1 cellular context compared by ENCODE assay signal in genomic region chr1:29500651-29501050, GRCh38.
TF ChIP-seq lines count a peak whose summit lies in the region.

No MANE protein-coding gene starts in this region.

TF ChIP-seq in HepG2, 621 proteins besides CTCF, POLR2A, EP300 and RAD21 (continued from another document):
- TF ChIP-seq HMGXB3 (CRISPR knock-in tag; IDR thresholded peaks at IDR 0.05; ENCODE audit: borderline replicate concordance) (no peak), CBX5 (CRISPR knock-in tag; IDR thresholded peaks at IDR 0.05; ENCODE audit: borderline replicate concordance) (no peak), ZBTB43 (CRISPR knock-in tag; conservative IDR thresholded peaks at IDR 0.05) (no peak), TFDP2 (CRISPR knock-in tag; IDR thresholded peaks at IDR 0.05) (no peak), JUND (CRISPR knock-in tag; IDR thresholded peaks at IDR 0.05) (no peak), ZNF468 (CRISPR knock-in tag; IDR thresholded peaks at IDR 0.05) (no peak), PPARG (CRISPR knock-in tag; conservative IDR thresholded peaks at IDR 0.05) (no peak), ZFP62 (CRISPR knock-in tag; IDR thresholded peaks at IDR 0.05) (no peak), U2AF2 (IDR thresholded peaks at IDR 0.05; ENCODE audit: low read depth, low read length) (no peak)
TF ChIP-seq in HepG2: peak in this region for 0.
